In the genomic region with DNA sequence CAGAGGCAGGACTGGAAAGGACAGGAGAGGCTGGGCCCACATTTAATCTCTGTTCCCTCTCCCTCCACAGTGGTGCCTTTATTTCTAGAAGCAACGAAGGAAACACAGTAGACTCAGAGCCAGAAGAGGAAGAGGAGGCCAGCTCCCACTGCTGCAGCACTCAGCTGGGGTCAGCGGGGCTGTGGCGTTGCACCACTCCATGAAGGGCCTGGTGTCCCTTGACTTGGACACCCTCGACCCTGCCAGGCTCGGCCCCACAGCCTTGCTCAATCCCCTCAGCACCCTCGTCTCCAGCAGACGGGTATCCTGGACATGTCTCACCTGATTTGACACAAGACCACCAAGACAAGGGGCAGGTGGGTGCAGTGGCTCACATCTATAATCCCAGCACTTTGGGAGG, we compare ENCODE assay signal across 15 cellular contexts. TPM values are rescaled to one million over a fixed set of nuclear protein-coding genes. Genes with fewer than 3 reads are reported as not detected.
A peak's percentile ranks its signal among the peaks of the same experiment; 100 is the strongest.
DNase-seq lines count a peak whose midpoint lies in the region; ATAC-seq and TF ChIP-seq lines count a peak whose summit lies in the region.
"Had no signal": no experiment of that assay in that cellular context is flagged by ENCODE, and none has a peak within 500 bp of the region (broad histone marks: within the 10 kb centered on the region; RNA-seq: fewer than 3 reads in every experiment).

No MANE protein-coding gene starts in this region.

- peak overlapping the region in 1 of 12 donors; percentile 38 for H3K4me3 ChIP-seq in heart left ventricle
- no peak overlapping the region for H3K4me3 ChIP-seq in left ventricle myocardium inferior
- no peak overlapping the region for H3K4me3 ChIP-seq in MM.1S (ENCODE audit: low read length)
- H3K4me3 ChIP-seq: K562, pancreas, upper lobe of left lung had no signal

- H2AFZ ChIP-seq in MM.1S (ENCODE audit: low read length): no peak overlapping the region

- no peaks in the 10 kb centered on the region for H3K9me3 ChIP-seq in heart left ventricle
- no peaks in the 10 kb centered on the region for H3K9me3 ChIP-seq in left ventricle myocardium inferior (replicated peaks)
- no peaks in the 10 kb centered on the region for H3K9me3 ChIP-seq in MM.1S (replicated peaks; ENCODE audit: insufficient read depth, low read length)
- H3K9me3 ChIP-seq: pancreas, upper lobe of left lung had no signal

- DNase-seq in heart left ventricle: no peak
- DNase-seq in left ventricle myocardium inferior: no peak
- peak; percentile 1 for DNase-seq in SKM-1 treated with dmso at 0.1 percent for 144 hours (lab: John Stamatoyannopoulos, UW; ENCODE audit: unreplicated experiment)
- DNase-seq in left lobe of liver (ENCODE audit: low spot score): no peak
- DNase-seq in substantia nigra (lab: John Stamatoyannopoulos, UW): no peak
- DNase-seq in T-helper 9 cell: no peak
- no peak for DNase-seq in MM.1S
- DNase-seq: activated CD4-positive, alpha-beta T cell treated with anti-CD3 and anti-CD28 coated beads, Interleukin-2, amount 50 U/mL, for 4 hours; foreskin melanocyte; NCI-H1930; NCI-H526 treated with DMSO at 0.1 percent for 48 hours; upper lobe of left lung had no signal

- H3K4me2 ChIP-seq in MM.1S (ENCODE audit: low read depth, low read length): no peak overlapping the region

- H3K4me1 ChIP-seq in heart left ventricle (peaks cover 0 to 38% (median 0%) of the 10 kb centered on the region in 12 donors), left ventricle myocardium inferior (no peaks in the 10 kb centered on the region), MM.1S (ENCODE audit: low read length) (no peaks in the 10 kb centered on the region)
- H3K4me1 ChIP-seq: pancreas had no signal

- H3K27ac ChIP-seq in heart left ventricle: peak overlapping the region in 2 of 12 donors; percentile 9 to 88
- H3K27ac ChIP-seq in left ventricle myocardium inferior (replicated peaks): no peak overlapping the region
- H3K27ac ChIP-seq in substantia nigra (ENCODE audit: low read depth, low read length, poor library complexity, severe bottlenecking): peak overlapping the region; percentile 27
- no peak overlapping the region for H3K27ac ChIP-seq in MM.1S (ENCODE audit: low read length)

- H4K20me1 ChIP-seq in MM.1S (ENCODE audit: insufficient read depth, low read length): no peaks in the 10 kb centered on the region

- H3K9me2 ChIP-seq in MM.1S (replicated peaks; ENCODE audit: insufficient read depth, low read length): no peaks in the 10 kb centered on the region

- H3K27me3 ChIP-seq in heart left ventricle: no peaks in the 10 kb centered on the region
- no peaks in the 10 kb centered on the region for H3K27me3 ChIP-seq in left ventricle myocardium inferior (ENCODE audit: low read depth)
- peaks cover 29% of the 10 kb centered on the region for H3K27me3 ChIP-seq in MM.1S (replicated peaks; ENCODE audit: insufficient read depth, low read length)
- H3K27me3 ChIP-seq: pancreas, upper lobe of left lung had no signal

- 70 to 84% (median 81%) methylated on average over 7 of the region's 7 CpGs for WGBS in heart left ventricle, 4 donors

- TF ChIP-seq POLR2A in heart left ventricle (IDR thresholded peaks at IDR 0.05): no peak

- H3K36me3 ChIP-seq in heart left ventricle: peaks cover 0 to 3% (median 0%) of the 10 kb centered on the region in 9 donors
- no peaks in the 10 kb centered on the region for H3K36me3 ChIP-seq in left ventricle myocardium inferior
- no peaks in the 10 kb centered on the region for H3K36me3 ChIP-seq in MM.1S (replicated peaks; ENCODE audit: insufficient read depth, low read length)
- H3K36me3 ChIP-seq: pancreas, upper lobe of left lung had no signal

- H3F3A ChIP-seq in MM.1S (ENCODE audit: insufficient read depth, low read length): peaks cover 3% of the 10 kb centered on the region; the same call in 1 of the 2 replicates

- H3K79me2 ChIP-seq in MM.1S (ENCODE audit: low read length): no peaks in the 10 kb centered on the region

- ATAC-seq in heart left ventricle (peak in 3 of 4 donors; percentile 16 to 20 (median 19)), left lobe of liver (peak; percentile 6), HG03439 (IDR thresholded peaks at IDR 0.05; ENCODE audit: unreplicated experiment) (no peak)
- ATAC-seq: K562 had no signal

- no peak overlapping the region for H3K9ac ChIP-seq in MM.1S (ENCODE audit: low read length)

- intact Hi-C loops in heart left ventricle (cut with DNase I): no loop called here
- intact Hi-C loops in left ventricle myocardium inferior (cut with micrococcal nuclease): no loop called here

- TF ChIP-seq CTCF in heart left ventricle (IDR thresholded peaks at IDR 0.05) (no peak), left ventricle myocardium inferior (IDR thresholded peaks at IDR 0.05; ENCODE audit: borderline replicate concordance) (no peak), MM.1S (IDR thresholded peaks at IDR 0.05; ENCODE audit: low read length) (no peak)

RNA-seq across cellular contexts. Expression of gene PRKAG2, which starts 38.8 kb away (rescaled TPM):
- total RNA-seq in heart left ventricle (100 to 1,000 TPM in 7 of 9 donors, 10 to 100 TPM in 2; 50.2 to 179 (median 108) TPM), left ventricle myocardium inferior (130 TPM), left lobe of liver (43.4 TPM)
- polyA plus RNA-seq in heart left ventricle: 100 to 1,000 TPM in 1 of 2 donors, 10 to 100 TPM in 1; 61.3 to 119 TPM
